Comparison of ENCODE assay signal across 23 cellular contexts in the genomic region with DNA sequence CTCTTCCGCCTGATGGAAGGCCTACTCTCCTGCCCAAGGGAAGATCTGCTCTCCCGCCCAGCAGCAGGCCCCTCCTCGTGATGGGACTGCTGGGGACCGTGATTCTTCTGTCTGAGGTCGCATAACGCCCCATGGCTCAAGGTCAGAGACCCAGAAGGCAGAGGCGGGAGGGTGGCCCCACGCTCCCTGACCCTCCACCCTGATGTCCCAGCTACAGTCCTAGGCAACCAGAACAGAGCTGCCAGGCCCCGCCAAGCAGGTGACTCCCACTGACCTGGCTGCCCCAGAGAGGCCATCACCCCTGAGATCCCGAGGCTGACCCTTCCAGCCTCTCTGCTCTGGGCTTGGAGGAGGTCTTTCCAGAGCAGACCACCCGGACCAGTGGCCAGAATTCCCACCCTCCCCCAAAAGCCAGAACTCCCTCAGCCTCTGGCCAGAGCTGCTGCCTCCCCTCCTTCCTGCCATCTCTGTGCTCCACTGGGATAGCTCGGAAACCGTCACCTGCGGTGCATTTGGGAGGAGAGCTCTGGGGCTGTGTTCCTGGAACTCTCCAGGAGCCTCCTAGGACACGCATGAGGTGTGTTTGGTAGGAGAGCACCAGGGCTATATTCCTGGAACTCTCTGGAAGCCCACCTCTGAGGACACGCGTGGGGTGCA. TPM values are rescaled to one million over a fixed set of nuclear protein-coding genes. Genes with fewer than 3 reads are reported as not detected.
DNase-seq lines count a peak whose midpoint lies in the region; ATAC-seq, FAIRE-seq and TF ChIP-seq lines count a peak whose summit lies in the region.
"Had no signal": no experiment of that assay in that cellular context is flagged by ENCODE, and none has a peak within 500 bp of the region (broad histone marks: within the 10 kb centered on the region; RNA-seq: fewer than 3 reads in every experiment).

No MANE protein-coding gene starts in this region.

- H4K20me1 ChIP-seq in HepG2 (ENCODE audit: insufficient read depth, low read length) (no peaks in the 10 kb centered on the region), osteoblast (ENCODE audit: insufficient read depth, low read length) (no peaks in the 10 kb centered on the region)
- H4K20me1 ChIP-seq: BLaER1 had no signal

- BruUV-seq in HepG2 (replicated peaks; lab: Mats Ljungman, UMichigan), result no TSS peak

- H3K4me2 ChIP-seq in HepG2 (ENCODE audit: low read depth, low read length), result peak overlapping the region; percentile 71
- no peak overlapping the region for H3K4me2 ChIP-seq in osteoblast (ENCODE audit: insufficient read depth, low read length)
- H3K4me2 ChIP-seq: BLaER1 had no signal

- CTCF ChIA-PET in HepG2 (lab: Yijun Ruan, JAX; ENCODE audit: low intra/inter-chr PET ratio, low total read pairs), result no interaction called here

- no peak for TF ChIP-seq POLR2A in HepG2 (IDR thresholded peaks at IDR 0.05; ENCODE audit: insufficient read depth in 1 of 2, low read depth in 2 of 2, low read length in 2 of 2)
- no peak for TF ChIP-seq POLR2A in right lobe of liver (IDR thresholded peaks at IDR 0.05)

- TF ChIP-seq CTCF in HepG2 (CRISPR knock-in tag; IDR thresholded peaks at IDR 0.05), result no peak
- no peak for TF ChIP-seq CTCF in right lobe of liver (IDR thresholded peaks at IDR 0.05)
- TF ChIP-seq CTCF in VCaP (conservative IDR thresholded peaks at IDR 0.05), result no peak
- no peak for TF ChIP-seq CTCF in osteoblast (IDR thresholded peaks at IDR 0.05; ENCODE audit: extremely low read depth, low read depth, low read length)

- in situ Hi-C loops in HepG2 (cut with HindIII; ENCODE audit: extremely low pct_ligation_motif_present, low pct_unique_long_range_greater_than_20kb), result no loop called here

- DNase-seq in HepG2 (ENCODE audit: low spot score), result no peak
- no peak for DNase-seq in right lobe of liver
- DNase-seq in osteoblast (ENCODE audit: insufficient read length, low spot score, missing footprints), result peak; percentile 70
- no peak for DNase-seq in cerebellar nuclear complex (lab: John Stamatoyannopoulos, UW)
- DNase-seq in H4 (ENCODE audit: low spot score), result no peak
- no peak for DNase-seq in NCI-H1417 (lab: John Stamatoyannopoulos, UW)
- DNase-seq: CD4-positive, alpha-beta T cell; CD8-positive, alpha-beta memory T cell; DND-41; GM23248; HFFc6 had no signal

- TF ChIP-seq EP300 in HepG2 (IDR thresholded peaks at IDR 0.05; ENCODE audit: low read depth in 2 of 2, low read length in 2 of 2) (no peak), HepG2 (CRISPR knock-in tag; IDR thresholded peaks at IDR 0.05; ENCODE audit: borderline replicate concordance) (no peak)

- H3K27me3 ChIP-seq in HepG2 (ENCODE audit: control insufficient read depth in 1 of 2, insufficient read depth in 2 of 2, low read length in 2 of 2) (peaks cover 4 to 7% of the 10 kb centered on the region in 2 experiments; a peak in 3 of 5 replicates), right lobe of liver (no peaks in the 10 kb centered on the region), osteoblast (ENCODE audit: insufficient read depth, low read length) (peaks cover 47% of the 10 kb centered on the region)
- H3K27me3 ChIP-seq: BLaER1 had no signal

- H3K4me1 ChIP-seq in HepG2 (ENCODE audit: insufficient read depth, low read length) (peaks cover 62% of the 10 kb centered on the region), right lobe of liver (peaks cover 0 to 14% (median 7%) of the 10 kb centered on the region in 4 donors), osteoblast (ENCODE audit: insufficient read depth, low read length) (peaks cover 3% of the 10 kb centered on the region)

- intact Hi-C loops in HepG2 (cut with micrococcal nuclease; ENCODE audit: unreplicated experiment), result no loop called here
- intact Hi-C loops in right lobe of liver (cut with DNase I), result no loop called here

- ATAC-seq in HepG2 (peak; percentile 1; the same call in 1 of the 3 replicates), right lobe of liver (no peak), GM18909 (IDR thresholded peaks at IDR 0.05; ENCODE audit: poor library complexity, unreplicated experiment) (no peak)

- H3K36me3 ChIP-seq in HepG2 (replicated peaks in 1 of 2; ENCODE audit: control insufficient read depth in 1 of 2, insufficient read depth in 2 of 2, low read length in 2 of 2) (no peaks in the 10 kb centered on the region), right lobe of liver (no peaks in the 10 kb centered on the region), osteoblast (ENCODE audit: insufficient read depth, low read length) (no peaks in the 10 kb centered on the region)
- H3K36me3 ChIP-seq: BLaER1, HAP-1 had no signal

- H3K9me3 ChIP-seq in HepG2 (ENCODE audit: low read length), result no peaks in the 10 kb centered on the region
- H3K9me3 ChIP-seq in right lobe of liver, result no peaks in the 10 kb centered on the region
- no peaks in the 10 kb centered on the region for H3K9me3 ChIP-seq in osteoblast (ENCODE audit: low read depth, low read length)
- H3K9me3 ChIP-seq: BLaER1, HAP-1 had no signal

- H3K79me2 ChIP-seq in HepG2 (ENCODE audit: insufficient read depth, low read length) (no peaks in the 10 kb centered on the region), osteoblast (ENCODE audit: insufficient read depth, low read length) (no peaks in the 10 kb centered on the region)

- FAIRE-seq in HepG2 (lab: Jason Lieb, UNC), result no peak
- FAIRE-seq: A204.1, G401.6, GM12892, GM19239, H1 had no signal

- WGBS in HepG2 (ENCODE audit: low lambda C conversion rate), result 39% methylated on average over 12 of the region's 17 CpGs
- 85% methylated on average over 5 of the region's 17 CpGs for WGBS in right lobe of liver (ENCODE audit: insufficient coverage, low coverage, low lambda C conversion rate, missing lambda C conversion rate)

- H2AFZ ChIP-seq in HepG2 (ENCODE audit: low read length) (no peak overlapping the region), osteoblast (ENCODE audit: low read length) (no peak overlapping the region)
- H2AFZ ChIP-seq: GM23248 had no signal

- TF ChIP-seq RAD21 in HepG2 (CRISPR knock-in tag; IDR thresholded peaks at IDR 0.05), result no peak

- POLR2A ChIA-PET in HepG2 (lab: Yijun Ruan, JAX), result interaction anchor here (1.9 kb wide), 1 partner anchor 16 kb away, joined by 7 read pairs; no protein-coding TSS in a partner anchor

- H3K27ac ChIP-seq in HepG2 (ENCODE audit: extremely low read length, insufficient read depth, low read length) (no peak overlapping the region), right lobe of liver (no peak overlapping the region), VCaP (peak overlapping the region; percentile 54; the same call in 1 of the 2 replicates), osteoblast (ENCODE audit: low read depth, low read length) (no peak overlapping the region)
- H3K27ac ChIP-seq: 22Rv1, BLaER1, GM23248 had no signal

- H3K4me3 ChIP-seq in HepG2 (replicated peaks in 1 of 3; ENCODE audit: insufficient read depth in 1 of 3, low read depth in 2 of 3, low read length in 3 of 3), result peak overlapping the region in 1 of 3 experiments; percentile 63; a peak in 2 of 6 replicates
- H3K4me3 ChIP-seq in right lobe of liver, result no peak overlapping the region
- H3K4me3 ChIP-seq in osteoblast (ENCODE audit: insufficient read depth, low read length), result no peak overlapping the region
- H3K4me3 ChIP-seq: BLaER1, GM23248, HAP-1 had no signal

- H3K9ac ChIP-seq in HepG2 (ENCODE audit: insufficient read depth, low read depth, low read length), result no peak overlapping the region
- H3K9ac ChIP-seq: BLaER1, GM23248 had no signal

RNA-seq across cellular contexts. Expression of gene ENPP7, which starts 7.3 kb away (rescaled TPM):
- total RNA-seq in HepG2 (2016; rRNA removed; fragmentation: Illumina TruSeq; extraction: Trizol) (0.76 and 2.2 TPM in 2 replicates), right lobe of liver (10 to 100 TPM in 4 of 6 experiments, 1 to 10 TPM in 2; 3.4 to 43.2 (median 17.8) TPM), osteoblast (not detected in 2 replicates)
- total RNA-seq in HepG2 (2016; cell fraction: cytosol; rRNA removed; fragmentation: Illumina TruSeq; extraction: Trizol; ENCODE audit: low read depth), result 0.30 TPM in 1 of 2 replicates, not detected in the other
- 0.54 and 2.3 TPM in 2 replicates for total RNA-seq in HepG2 (2016; cell fraction: insoluble cytoplasmic fraction; rRNA removed; fragmentation: Illumina TruSeq; extraction: Trizol)
- 0.28 and 0.41 TPM in 2 replicates for total RNA-seq in HepG2 (2016; cell fraction: membrane; rRNA removed; fragmentation: Illumina TruSeq; extraction: Trizol)
- total RNA-seq in HepG2 (2016; cell fraction: nucleus; rRNA removed; fragmentation: Illumina TruSeq; extraction: Trizol), result 3.2 and 3.4 TPM in 2 replicates
- 1.1 and 2.2 TPM in 2 replicates for polyA plus RNA-seq in HepG2 (2011; rRNA removed)
- polyA plus RNA-seq in HepG2 (2011; cell fraction: cytosol; rRNA removed), result 1.2 and 1.3 TPM in 2 replicates
- polyA plus RNA-seq in HepG2 (2011; cell fraction: nucleus; rRNA removed), result 5.5 and 5.6 TPM in 2 replicates
- polyA plus RNA-seq in HepG2 (2012), result 1.7 and 2.5 TPM in 2 replicates
- 0.20 and 0.24 TPM in 2 replicates for polyA plus RNA-seq in HepG2 (2016; cell fraction: cytosol; fragmentation: Illumina TruSeq; extraction: Trizol; ENCODE audit: low read depth)
- 0.19 and 0.36 TPM in 2 replicates for polyA plus RNA-seq in HepG2 (2016; cell fraction: insoluble cytoplasmic fraction; fragmentation: Illumina TruSeq; extraction: Trizol; ENCODE audit: low read depth)
- polyA plus RNA-seq in HepG2 (2016; cell fraction: membrane; fragmentation: Illumina TruSeq; extraction: Trizol; ENCODE audit: low read depth), result 0.15 and 0.29 TPM in 2 replicates
- 1.4 and 2.3 TPM in 2 replicates for polyA plus RNA-seq in HepG2 (2016; cell fraction: nucleus; fragmentation: Illumina TruSeq; extraction: Trizol; ENCODE audit: insufficient read depth, low read depth)
- 6.6 TPM in 1 of 2 replicates, not detected in the other for polyA minus RNA-seq in HepG2 (2011; rRNA and poly(A)+ RNA removed; ENCODE audit: low replicate concordance)
- polyA minus RNA-seq in HepG2 (2011; cell fraction: cytosol; rRNA and poly(A)+ RNA removed), result 0.79 and 1.1 TPM in 2 replicates
- polyA minus RNA-seq in HepG2 (2011; cell fraction: nucleus; rRNA and poly(A)+ RNA removed), result 10.6 and 12.7 TPM in 2 replicates
- not detected in 2 replicates for total RNA-seq in H4 (2014; rRNA removed; shearing (Covaris generic))
- total RNA-seq: CD4-positive, alpha-beta T cell; GM23248; H1; HFFc6 had no signal
- polyA plus RNA-seq: AG04450, CD14-positive monocyte, GM23248, H1 had no signal

RNA-seq across cellular contexts. Expression of gene CBX2, which starts 39.9 kb away (rescaled TPM):
- total RNA-seq in HepG2 (2016; rRNA removed; fragmentation: Illumina TruSeq; extraction: Trizol) (13.0 and 14.5 TPM in 2 replicates), right lobe of liver (1 to 10 TPM in 3 of 6 experiments, under 1 TPM in 3; 0.33 to 3.5 (median 1.1) TPM), osteoblast (0.88 and 1.1 TPM in 2 replicates)
- 6.8 and 7.5 TPM in 2 replicates for total RNA-seq in HepG2 (2016; cell fraction: cytosol; rRNA removed; fragmentation: Illumina TruSeq; extraction: Trizol; ENCODE audit: low read depth)
- 11.8 and 15.7 TPM in 2 replicates for total RNA-seq in HepG2 (2016; cell fraction: insoluble cytoplasmic fraction; rRNA removed; fragmentation: Illumina TruSeq; extraction: Trizol)
- 9.1 and 10.9 TPM in 2 replicates for total RNA-seq in HepG2 (2016; cell fraction: membrane; rRNA removed; fragmentation: Illumina TruSeq; extraction: Trizol)
- total RNA-seq in HepG2 (2016; cell fraction: nucleus; rRNA removed; fragmentation: Illumina TruSeq; extraction: Trizol), result 11.8 and 14.3 TPM in 2 replicates
- 31.1 and 40.2 TPM in 2 replicates for polyA plus RNA-seq in HepG2 (2011; rRNA removed)
- polyA plus RNA-seq in HepG2 (2011; cell fraction: cytosol; rRNA removed), result 25.9 and 34.2 TPM in 2 replicates
- polyA plus RNA-seq in HepG2 (2011; cell fraction: nucleus; rRNA removed), result 90.7 and 95.7 TPM in 2 replicates
- 41.2 and 46.2 TPM in 2 replicates for polyA plus RNA-seq in HepG2 (2012)
- 4.2 and 5.6 TPM in 2 replicates for polyA plus RNA-seq in HepG2 (2016; cell fraction: cytosol; fragmentation: Illumina TruSeq; extraction: Trizol; ENCODE audit: low read depth)
- 9.1 and 12.0 TPM in 2 replicates for polyA plus RNA-seq in HepG2 (2016; cell fraction: insoluble cytoplasmic fraction; fragmentation: Illumina TruSeq; extraction: Trizol; ENCODE audit: low read depth)
- 3.9 and 6.0 TPM in 2 replicates for polyA plus RNA-seq in HepG2 (2016; cell fraction: membrane; fragmentation: Illumina TruSeq; extraction: Trizol; ENCODE audit: low read depth)
- polyA plus RNA-seq in HepG2 (2016; cell fraction: nucleus; fragmentation: Illumina TruSeq; extraction: Trizol; ENCODE audit: insufficient read depth, low read depth), result 18.6 and 21.1 TPM in 2 replicates
- polyA minus RNA-seq in HepG2 (2011; rRNA and poly(A)+ RNA removed; ENCODE audit: low replicate concordance), result 42.9 and 69.2 TPM in 2 replicates
- 31.2 and 31.6 TPM in 2 replicates for polyA minus RNA-seq in HepG2 (2011; cell fraction: cytosol; rRNA and poly(A)+ RNA removed)
- polyA minus RNA-seq in HepG2 (2011; cell fraction: nucleus; rRNA and poly(A)+ RNA removed), result 17.8 and 22.4 TPM in 2 replicates
- 24.5 and 34.2 TPM in 2 replicates for total RNA-seq in H4 (2014; rRNA removed; shearing (Covaris generic))

RNA-seq across cellular contexts. Expression of gene CBX8, which starts 58.8 kb away (rescaled TPM):
- total RNA-seq in HepG2 (2016; rRNA removed; fragmentation: Illumina TruSeq; extraction: Trizol) (12.0 and 12.6 TPM in 2 replicates), right lobe of liver (1 to 10 TPM; 1.2 to 4.7 (median 2.0) TPM), osteoblast (2.4 and 3.3 TPM in 2 replicates)
- 1.3 and 2.4 TPM in 2 replicates for total RNA-seq in HepG2 (2016; cell fraction: cytosol; rRNA removed; fragmentation: Illumina TruSeq; extraction: Trizol; ENCODE audit: low read depth)
- 12.8 and 13.5 TPM in 2 replicates for total RNA-seq in HepG2 (2016; cell fraction: insoluble cytoplasmic fraction; rRNA removed; fragmentation: Illumina TruSeq; extraction: Trizol)
- total RNA-seq in HepG2 (2016; cell fraction: membrane; rRNA removed; fragmentation: Illumina TruSeq; extraction: Trizol), result 4.8 and 5.6 TPM in 2 replicates
- 5.7 and 8.6 TPM in 2 replicates for total RNA-seq in HepG2 (2016; cell fraction: nucleus; rRNA removed; fragmentation: Illumina TruSeq; extraction: Trizol)
- polyA plus RNA-seq in HepG2 (2011; rRNA removed), result 0.34 and 0.76 TPM in 2 replicates
- polyA plus RNA-seq in HepG2 (2011; cell fraction: cytosol; rRNA removed), result 0.72 and 0.99 TPM in 2 replicates
- polyA plus RNA-seq in HepG2 (2011; cell fraction: nucleus; rRNA removed), result 3.4 and 5.0 TPM in 2 replicates
- 7.4 and 7.7 TPM in 2 replicates for polyA plus RNA-seq in HepG2 (2012)
- polyA plus RNA-seq in HepG2 (2016; cell fraction: cytosol; fragmentation: Illumina TruSeq; extraction: Trizol; ENCODE audit: low read depth), result 0.54 and 0.80 TPM in 2 replicates
- polyA plus RNA-seq in HepG2 (2016; cell fraction: insoluble cytoplasmic fraction; fragmentation: Illumina TruSeq; extraction: Trizol; ENCODE audit: low read depth), result 10.9 and 11.0 TPM in 2 replicates
- polyA plus RNA-seq in HepG2 (2016; cell fraction: membrane; fragmentation: Illumina TruSeq; extraction: Trizol; ENCODE audit: low read depth), result 1.4 TPM in 2 replicates
- polyA plus RNA-seq in HepG2 (2016; cell fraction: nucleus; fragmentation: Illumina TruSeq; extraction: Trizol; ENCODE audit: insufficient read depth, low read depth), result 15.7 and 18.7 TPM in 2 replicates
- polyA minus RNA-seq in HepG2 (2011; rRNA and poly(A)+ RNA removed; ENCODE audit: low replicate concordance), result 1.2 and 1.6 TPM in 2 replicates
- polyA minus RNA-seq in HepG2 (2011; cell fraction: cytosol; rRNA and poly(A)+ RNA removed), result 1.8 and 1.9 TPM in 2 replicates
- 0.77 and 0.87 TPM in 2 replicates for polyA minus RNA-seq in HepG2 (2011; cell fraction: nucleus; rRNA and poly(A)+ RNA removed)
- total RNA-seq in H4 (2014; rRNA removed; shearing (Covaris generic)), result 7.0 and 14.6 TPM in 2 replicates
